ENCODE assay signal across 23 cellular contexts in genomic region chr10:37948210-37948609, GRCh38.
"Had no signal": no experiment of that assay in that cellular context is flagged by ENCODE, and none has a peak within 500 bp of the region (broad histone marks: within the 10 kb centered on the region; RNA-seq: fewer than 3 reads in every experiment).

No MANE protein-coding gene starts in this region.

- H3K27me3 ChIP-seq: Peyer's patch, SJSA1 had no signal

- H3K4me3 Mint-ChIP-seq: IgD-negative memory B cell had no signal

- H2AFZ ChIP-seq: PC-9 had no signal

- ATAC-seq: K562 had no signal

- H3K4me1 Mint-ChIP-seq: IgD-negative memory B cell had no signal

- H3K27ac ChIP-seq: HL-60, KMS-11, PC-9, Peyer's patch, SJSA1, SK-N-MC had no signal

- H3K4me1 ChIP-seq: Peyer's patch, SJSA1 had no signal

- H3K4me2 ChIP-seq: KMS-11, PC-9 had no signal

- H3K27me3 Mint-ChIP-seq: IgD-negative memory B cell had no signal

- H3K9ac ChIP-seq: KMS-11 had no signal

- H3K9me3 ChIP-seq: Peyer's patch had no signal

- H3K4me3 ChIP-seq: K562, PC-9, Peyer's patch, SJSA1, SK-N-MC had no signal

- FAIRE-seq: HTR-8/SVneo, K562 had no signal

- DNase-seq: Kasumi-1, MM.1S, NCI-H1092 treated with DMSO at 0.1 percent for 48 hours, NCI-H1436, NCI-H187, NCI-H2029, NCI-H2171 treated with DMSO at 0.1 percent for 48 hours, NCI-H2227 treated with DMSO at 0.1 percent for 48 hours, NCI-H524, NCI-H526 treated with DMSO at 0.1 percent for 48 hours, NCI-H748 treated with DMSO at 0.1 percent for 48 hours, PC-9, Peyer's patch, Right ventricle myocardium superior, RPMI8226, SIG-M5 had no signal
